8 cellular contexts compared by ENCODE assay signal in genomic region chr7:128398016-128398840, GRCh38. TPM values are rescaled to one million over a fixed set of nuclear protein-coding genes. Genes with fewer than 3 reads are reported as not detected.
DNase-seq lines count a peak whose midpoint lies in the region; ATAC-seq and TF ChIP-seq lines count a peak whose summit lies in the region.

No MANE protein-coding gene starts in this region.

- H3K27me3 ChIP-seq in Caco-2 (replicated peaks; ENCODE audit: control insufficient read depth, insufficient read depth, low read length) = no peaks in the 10 kb centered on the region

- TF ChIP-seq CTCF in Caco-2 (IDR thresholded peaks at IDR 0.05; ENCODE audit: insufficient read depth in 1 of 2, low read depth in 1 of 2, low read length in 1 of 2, severe bottlenecking in 1 of 2, unreplicated experiment in 1 of 2) (peak; percentile 95 to 98), cardiac fibroblast (IDR thresholded peaks at IDR 0.05; ENCODE audit: low read depth, low read length) (peak; percentile 97)

- peaks cover 8% of the 10 kb centered on the region for H3K36me3 Mint-ChIP-seq in Caco-2 (ENCODE audit: insufficient read depth, unreplicated experiment)

- POLR2A ChIA-PET in Caco-2 (lab: Charles Lee) = no interaction called here

- DNase-seq in Caco-2 (peak; percentile 66 to 78), RPMI7951 (ENCODE audit: low read depth) (peak; percentile 43), cardiac fibroblast (ENCODE audit: low read depth in 2 of 2) (peak; percentile 58 to 61), left colon (peak in 1 of 2 donors; percentile 75)
- DNase-seq in stimulated activated naive CD4-positive, alpha-beta T cell (lab: John Stamatoyannopoulos, UW) = peak in 4 of 6 experiments; percentile 7 to 28 (median 16)

- H3K4me1 ChIP-seq in Caco-2 = no peaks in the 10 kb centered on the region

- no peak overlapping the region for H3K27ac Mint-ChIP-seq in Caco-2 (ENCODE audit: unreplicated experiment)

- no peaks in the 10 kb centered on the region for H3K4me1 Mint-ChIP-seq in Caco-2 (ENCODE audit: low read depth, unreplicated experiment)

- no peaks in the 10 kb centered on the region for H3K9me3 Mint-ChIP-seq in Caco-2 (ENCODE audit: unreplicated experiment)

- CTCF ChIA-PET in Caco-2 (lab: Charles Lee) = interaction anchor here (0.6 to 1.6 kb wide), 7 partner anchors 10 to 76 kb away, joined by 3 to 7 read pairs (median 4); no protein-coding TSS in a partner anchor

- H3K27me3 Mint-ChIP-seq in Caco-2 (ENCODE audit: insufficient read depth, unreplicated experiment) = no peaks in the 10 kb centered on the region

- BruUV-seq in Caco-2 (replicated peaks; lab: Mats Ljungman, UMichigan) = no TSS peak

- H3K9me3 ChIP-seq in Caco-2 = no peaks in the 10 kb centered on the region

- H3K36me3 ChIP-seq in Caco-2 (ENCODE audit: control insufficient read depth, insufficient read depth, low read length) = no peaks in the 10 kb centered on the region; the same call in 1 of the 2 replicates

- no peak overlapping the region for H3K4me3 Mint-ChIP-seq in Caco-2 (ENCODE audit: unreplicated experiment)

- peak; percentile 45 for ATAC-seq in GM21825 (IDR thresholded peaks at IDR 0.05; ENCODE audit: unreplicated experiment)
- peak; percentile 80 for ATAC-seq in left colon
- no peak for ATAC-seq in GM18519 (IDR thresholded peaks at IDR 0.05; ENCODE audit: low FRiP score, unreplicated experiment)
- ATAC-seq in HG02840 (IDR thresholded peaks at IDR 0.05; ENCODE audit: low FRiP score, unreplicated experiment) = no peak

- no peak overlapping the region for H3K4me3 ChIP-seq in Caco-2 (ENCODE audit: low read depth, low read length)
- H3K4me3 ChIP-seq in cardiac fibroblast (replicated peaks in 1 of 2; ENCODE audit: low read depth in 2 of 2, low read length in 2 of 2) = no peak overlapping the region

- intact Hi-C loops in Caco-2 (cut with micrococcal nuclease; ENCODE audit: unreplicated experiment) (loop anchor here (1.0 kb wide), 3 partner anchors 12 to 61 kb away; no protein-coding TSS in a partner anchor), left colon (cut with DNase I, micrococcal nuclease) (no loop called here)

RNA-seq across cellular contexts. Expression of gene IMPDH1, which starts 11.6 kb away (rescaled TPM):
- total RNA-seq in Caco-2 (2022) = 39.9 and 43.5 TPM in 2 replicates
- total RNA-seq in RPMI7951 (2014; rRNA removed; shearing (Covaris generic)) = 63.2 and 75.8 TPM in 2 replicates
- 10 to 100 TPM; 29.0 to 31.2 TPM for total RNA-seq in left colon

RNA-seq across cellular contexts. Expression of gene PRRT4, which starts 36.7 kb away (rescaled TPM):
- 0.37 and 0.43 TPM in 2 replicates for total RNA-seq in Caco-2 (2022)
- total RNA-seq in RPMI7951 (2014; rRNA removed; shearing (Covaris generic)) = not detected in 2 replicates
- under 1 TPM in 1 of 2 donors, not detected in 1; 0.20 TPM for total RNA-seq in left colon

RNA-seq across cellular contexts. Expression of gene RBM28, which starts 54.5 kb away (rescaled TPM):
- total RNA-seq in Caco-2 (2022) (68.0 and 71.4 TPM in 2 replicates), left colon (10 to 100 TPM; 19.6 to 26.8 TPM)
- 11.7 and 11.8 TPM in 2 replicates for total RNA-seq in RPMI7951 (2014; rRNA removed; shearing (Covaris generic))

RNA-seq across cellular contexts. Expression of gene HILPDA, which starts 57.5 kb away (rescaled TPM):
- total RNA-seq in Caco-2 (2022) = 17.0 and 17.8 TPM in 2 replicates
- total RNA-seq in RPMI7951 (2014; rRNA removed; shearing (Covaris generic)) = 18.7 and 29.1 TPM in 2 replicates
- 1 to 10 TPM; 5.8 to 7.3 TPM for total RNA-seq in left colon

Comparison
In these comparisons a context has a peak if more than half of its experiments do, and no peak if none do; other contexts are left out.
1. ATAC-seq: peak in GM21825 (single experiment) and left colon (single experiment); none in GM18519 (single experiment) and HG02840 (single experiment).